Comparison of ENCODE assay signal across 8 cellular contexts in genomic region chr6:40152701-40153100, GRCh38.
"Had no signal": no experiment of that assay in that cellular context is flagged by ENCODE, and none has a peak within 500 bp of the region (broad histone marks: within the 10 kb centered on the region; RNA-seq: fewer than 3 reads in every experiment).

No MANE protein-coding gene starts in this region.

- ATAC-seq: GM12878 had no signal

- H3K4me3 ChIP-seq: GM12878 had no signal

- FAIRE-seq: G401.6, GM12878, GM12891, GM12892, GM18507, GM19239 had no signal

- DNase-seq: GDM1, GF-D8 had no signal
